ENCODE assay signal across 17 cellular contexts in genomic region chr12:13499008-13499407, GRCh38.
A peak's percentile ranks its signal among the peaks of the same experiment; 100 is the strongest.
DNase-seq lines count a peak whose midpoint lies in the region; ATAC-seq, FAIRE-seq and TF ChIP-seq lines count a peak whose summit lies in the region.
"Had no signal": no experiment of that assay in that cellular context is flagged by ENCODE, and none has a peak within 500 bp of the region (broad histone marks: within the 10 kb centered on the region; RNA-seq: fewer than 3 reads in every experiment).

No MANE protein-coding gene starts in this region.

- peaks cover 11% of the 10 kb centered on the region for H3K4me1 Mint-ChIP-seq in neural progenitor cell
- H3K4me1 Mint-ChIP-seq: CD4-positive, alpha-beta memory T cell had no signal

- no peak overlapping the region for H3K4me3 Mint-ChIP-seq in neural progenitor cell
- H3K4me3 Mint-ChIP-seq: CD4-positive, alpha-beta memory T cell had no signal

- TF ChIP-seq CTCF in MM.1S (IDR thresholded peaks at IDR 0.05; ENCODE audit: low read length) = no peak
- no peak for TF ChIP-seq CTCF in gastroesophageal sphincter (IDR thresholded peaks at IDR 0.05)
- TF ChIP-seq CTCF in neural progenitor cell (IDR thresholded peaks at IDR 0.05) = no peak

- H3K4me3 ChIP-seq in MM.1S (ENCODE audit: low read length) (no peak overlapping the region), gastroesophageal sphincter (no peak overlapping the region), neural progenitor cell (no peak overlapping the region)
- H3K4me3 ChIP-seq: HAP-1 had no signal

- H3K36me3 ChIP-seq in MM.1S (replicated peaks; ENCODE audit: insufficient read depth, low read length) (no peaks in the 10 kb centered on the region), gastroesophageal sphincter (no peaks in the 10 kb centered on the region), neural progenitor cell (no peaks in the 10 kb centered on the region)
- H3K36me3 ChIP-seq: BE2C, HAP-1 had no signal

- TF ChIP-seq POLR2A in gastroesophageal sphincter (IDR thresholded peaks at IDR 0.05) (no peak), H54 (IDR thresholded peaks at IDR 0.05; ENCODE audit: low read depth, low read length) (no peak)

- no peak for TF ChIP-seq EP300 in gastroesophageal sphincter (IDR thresholded peaks at IDR 0.05)

- H3K79me2 ChIP-seq in MM.1S (ENCODE audit: low read length) = no peaks in the 10 kb centered on the region
- no peaks in the 10 kb centered on the region for H3K79me2 ChIP-seq in neural progenitor cell (ENCODE audit: low read depth)

- no peaks in the 10 kb centered on the region for H3K9me3 ChIP-seq in MM.1S (replicated peaks; ENCODE audit: insufficient read depth, low read length)
- no peaks in the 10 kb centered on the region for H3K9me3 ChIP-seq in gastroesophageal sphincter
- H3K9me3 ChIP-seq in neural progenitor cell (ENCODE audit: low read depth) = no peaks in the 10 kb centered on the region
- H3K9me3 ChIP-seq: BE2C, HAP-1 had no signal

- no peaks in the 10 kb centered on the region for H3K9me3 Mint-ChIP-seq in neural progenitor cell

- H3K4me2 ChIP-seq in MM.1S (ENCODE audit: low read depth, low read length) = no peak overlapping the region
- H3K4me2 ChIP-seq in neural progenitor cell = no peak overlapping the region

- H3K36me3 Mint-ChIP-seq in neural progenitor cell = no peaks in the 10 kb centered on the region
- H3K36me3 Mint-ChIP-seq: CD4-positive, alpha-beta memory T cell had no signal

- H3K4me1 ChIP-seq in MM.1S (ENCODE audit: low read length) (no peaks in the 10 kb centered on the region), gastroesophageal sphincter (no peaks in the 10 kb centered on the region), neural progenitor cell (peaks cover 13% of the 10 kb centered on the region)
- H3K4me1 ChIP-seq: BE2C, HAP-1 had no signal

- H4K20me1 ChIP-seq in MM.1S (ENCODE audit: insufficient read depth, low read length) (no peaks in the 10 kb centered on the region), neural progenitor cell (ENCODE audit: low read depth) (no peaks in the 10 kb centered on the region)

- no peak overlapping the region for H3K27ac ChIP-seq in MM.1S (ENCODE audit: low read length)
- H3K27ac ChIP-seq in gastroesophageal sphincter = no peak overlapping the region
- no peak overlapping the region for H3K27ac ChIP-seq in neural progenitor cell
- H3K27ac ChIP-seq: C4-2B had no signal

- ATAC-seq in gastroesophageal sphincter = peak; percentile 10
- no peak for ATAC-seq in HG03378 (IDR thresholded peaks at IDR 0.05; ENCODE audit: unreplicated experiment)

- peak; percentile 82 for DNase-seq in ELF-1 (ENCODE audit: low read depth, low spot score)
- DNase-seq in MM.1S = no peak
- peak; percentile 16 for DNase-seq in neural progenitor cell (ENCODE audit: low spot score)
- no peak for DNase-seq in NCI-H2227 treated with DMSO at 0.1 percent for 48 hours (lab: John Stamatoyannopoulos, UW)
- no peak for DNase-seq in activated CD4-positive, alpha-beta T cell treated with anti-CD3 and anti-CD28 coated beads for 1 hour
- no peak for DNase-seq in H54 (ENCODE audit: insufficient read length, low spot score)
- DNase-seq: BE2C; CD4-positive, alpha-beta memory T cell; DMS153; DMS79 treated with DMSO at 0.1 percent for 48 hours; EL; GF-D8 had no signal

- H3K9ac ChIP-seq in MM.1S (ENCODE audit: low read length) (no peak overlapping the region), neural progenitor cell (no peak overlapping the region)

- H3K27me3 Mint-ChIP-seq in neural progenitor cell (ENCODE audit: insufficient read depth, low read depth) = peaks cover 6% of the 10 kb centered on the region

- H3K27me3 ChIP-seq in MM.1S (replicated peaks; ENCODE audit: insufficient read depth, low read length) (no peaks in the 10 kb centered on the region), gastroesophageal sphincter (no peaks in the 10 kb centered on the region), neural progenitor cell (no peaks in the 10 kb centered on the region)
- H3K27me3 ChIP-seq: BE2C had no signal

- no CpG with 5 or more reads among the region's 3 CpGs for WGBS in gastroesophageal sphincter (ENCODE audit: low coverage in 1 of 2), 2 donors

- no peak overlapping the region for H3K27ac Mint-ChIP-seq in neural progenitor cell

- no peaks in the 10 kb centered on the region for H3K9me2 ChIP-seq in MM.1S (replicated peaks; ENCODE audit: insufficient read depth, low read length)

- H3F3A ChIP-seq in MM.1S (ENCODE audit: insufficient read depth, low read length) = no peaks in the 10 kb centered on the region
- H3F3A ChIP-seq in neural progenitor cell (ENCODE audit: low read depth) = no peaks in the 10 kb centered on the region

- no peak for FAIRE-seq in H54 (lab: Jason Lieb, UNC)
- FAIRE-seq: A204.1 had no signal

- peak overlapping the region; percentile 11; the same call in 1 of the 2 replicates for H2AFZ ChIP-seq in MM.1S (ENCODE audit: low read length)
- H2AFZ ChIP-seq in neural progenitor cell (replicated peaks) = peak overlapping the region; percentile 32

Comparison
In these comparisons a context has a peak if more than half of its experiments do, and no peak if none do; other contexts are left out.
1. DNase-seq: peak in ELF-1 (single experiment) and neural progenitor cell (single experiment); none in MM.1S (single experiment), NCI-H2227 treated with DMSO at 0.1 percent for 48 hours (single experiment), activated CD4-positive, alpha-beta T cell treated with anti-CD3 and anti-CD28 coated beads for 1 hour (single experiment) and H54 (single experiment).